8 cellular contexts compared by ENCODE assay signal in genomic region chr17:40552806-40553693, GRCh38. TPM values are rescaled to one million over a fixed set of nuclear protein-coding genes. Genes with fewer than 3 reads are reported as not detected.
DNase-seq lines count a peak whose midpoint lies in the region; ATAC-seq, FAIRE-seq and TF ChIP-seq lines count a peak whose summit lies in the region.

No MANE protein-coding gene starts in this region.

- TF ChIP-seq CTCF in RWPE2 (IDR thresholded peaks at IDR 0.05; ENCODE audit: poor library complexity, severe bottlenecking) (no peak), ovary (IDR thresholded peaks at IDR 0.05) (no peak)

- H3K4me2 ChIP-seq in BLaER1 treated with 17β-estradiol and CSF1 and Interleukin-3, amounts not matched to agents 10 nM and 100 nM, result peak overlapping the region; percentile 89 to 99 (median 95)

- no peak for FAIRE-seq in H54 (lab: Jason Lieb, UNC)

- no peak for TF ChIP-seq EP300 in ovary (IDR thresholded peaks at IDR 0.05)

- H3K4me1 ChIP-seq in BLaER1 treated with 17β-estradiol and CSF1 and Interleukin-3, amounts not matched to agents 10 nM and 100 nM, result peaks cover 98 to 100% (median 100%) of the 10 kb centered on the region in 10 experiments
- peaks cover 20% of the 10 kb centered on the region for H3K4me1 ChIP-seq in RWPE2 (ENCODE audit: insufficient read depth, poor library complexity, severe bottlenecking)
- H3K4me1 ChIP-seq in duodenal mucosa (ENCODE audit: control insufficient read depth in 1 of 2, insufficient read depth in 2 of 2, low read length in 2 of 2), result peaks cover 37 to 47% of the 10 kb centered on the region in 2 donors
- peaks cover 62% of the 10 kb centered on the region for H3K4me1 ChIP-seq in ovary (ENCODE audit: insufficient read depth)

- WGBS in ovary, 3 donors, result 71 to 76% (median 72%) methylated on average over 12 of the region's 12 CpGs

- no peaks in the 10 kb centered on the region for H3K36me3 ChIP-seq in BLaER1 treated with 17β-estradiol and CSF1 and Interleukin-3, amounts not matched to agents 10 nM and 100 nM
- H3K36me3 ChIP-seq in RWPE2 (ENCODE audit: low read depth) (no peaks in the 10 kb centered on the region), duodenal mucosa (ENCODE audit: control insufficient read depth in 1 of 2, insufficient read depth in 2 of 2, low read length in 2 of 2) (no peaks in the 10 kb centered on the region), ovary (no peaks in the 10 kb centered on the region)

- TF ChIP-seq POLR2A in ovary (IDR thresholded peaks at IDR 0.05), result no peak
- TF ChIP-seq POLR2A in H54 (IDR thresholded peaks at IDR 0.05; ENCODE audit: low read depth, low read length), result no peak

- H4K20me1 ChIP-seq in BLaER1 treated with 17β-estradiol and CSF1 and Interleukin-3, amounts not matched to agents 10 nM and 100 nM, result no peaks in the 10 kb centered on the region

- peak overlapping the region; percentile 77 to 99 (median 95); a peak in 20 of 22 replicates for H3K27ac ChIP-seq in BLaER1 treated with 17β-estradiol and CSF1 and Interleukin-3, amounts not matched to agents 10 nM and 100 nM
- no peak overlapping the region for H3K27ac ChIP-seq in RWPE2 (ENCODE audit: poor library complexity, severe bottlenecking)
- peak overlapping the region; percentile 74 for H3K27ac ChIP-seq in duodenal mucosa (ENCODE audit: low read depth, low read length)
- H3K27ac ChIP-seq in ovary, result peak overlapping the region; percentile 82 to 86

- intact Hi-C loops in ovary (cut with DNase I), result loop anchor here in 2 of 4 donors (2.0 to 10.0 kb wide), 4 partner anchors 14 to 248 kb away; partner anchors contain the start of genes IGFBP4 (in 1 of the 2) and RARA (in 1 of the 2)

- peak overlapping the region in 4 of 10 experiments; percentile 27 to 55 (median 39); a peak in 4 of 20 replicates for H3K4me3 ChIP-seq in BLaER1 treated with 17β-estradiol and CSF1 and Interleukin-3, amounts not matched to agents 10 nM and 100 nM
- H3K4me3 ChIP-seq in RWPE2 (ENCODE audit: severe bottlenecking) (no peak overlapping the region), duodenal mucosa (ENCODE audit: low read depth in 1 of 2, low read length in 2 of 2) (peak overlapping the region in 1 of 2 donors; percentile 34), ovary (no peak overlapping the region)

- peak overlapping the region; percentile 75 to 92 (median 84); a peak in 21 of 22 replicates for H3K9ac ChIP-seq in BLaER1 treated with 17β-estradiol and CSF1 and Interleukin-3, amounts not matched to agents 10 nM and 100 nM
- H3K9ac ChIP-seq in duodenal mucosa (ENCODE audit: low read depth in 1 of 2, low read length in 2 of 2), result no peak overlapping the region

- DNase-seq in RWPE2 (ENCODE audit: low spot score), result peak; percentile 14
- peak in 2 of 5 donors; percentile 30 to 51 for DNase-seq in ovary
- DNase-seq in H54 (ENCODE audit: insufficient read length, low spot score), result no peak
- DNase-seq in GF-D8 (lab: John Stamatoyannopoulos, UW), result no peak
- no peak for DNase-seq in epidermal melanocyte (ENCODE audit: insufficient read length, low spot score)
- no peak for DNase-seq in hippocampal formation (lab: John Stamatoyannopoulos, UW)

- no peaks in the 10 kb centered on the region for H3K27me3 ChIP-seq in BLaER1 treated with 17β-estradiol and CSF1 and Interleukin-3, amounts not matched to agents 10 nM and 100 nM
- H3K27me3 ChIP-seq in RWPE2 (ENCODE audit: insufficient read depth, poor library complexity, severe bottlenecking) (no peaks in the 10 kb centered on the region), duodenal mucosa (ENCODE audit: control insufficient read depth in 1 of 2, insufficient read depth in 2 of 2, low read length in 2 of 2) (peaks cover 0 to 3% of the 10 kb centered on the region in 2 donors), ovary (no peaks in the 10 kb centered on the region)

- H3K9me3 ChIP-seq in BLaER1 treated with 17β-estradiol and CSF1 and Interleukin-3, amounts not matched to agents 10 nM and 100 nM (replicated peaks in 1 of 11), result no peaks in the 10 kb centered on the region
- H3K9me3 ChIP-seq in RWPE2 (ENCODE audit: severe bottlenecking) (no peaks in the 10 kb centered on the region), duodenal mucosa (ENCODE audit: control insufficient read depth in 1 of 2, low read length in 2 of 2) (no peaks in the 10 kb centered on the region), ovary (no peaks in the 10 kb centered on the region)

- ATAC-seq in RWPE2 (ENCODE audit: low read depth), result no peak

RNA-seq across cellular contexts. Expression of gene CCR7, which starts 12.2 kb away (rescaled TPM):
- 1 to 10 TPM in 2 of 7 donors, under 1 TPM in 3, not detected in 2; 0.23 to 2.5 (median 0.37) TPM for total RNA-seq in ovary
- under 1 TPM; 0.18 to 0.60 TPM for polyA plus RNA-seq in ovary

RNA-seq across cellular contexts. Expression of gene TNS4, which starts 51.6 kb away (rescaled TPM):
- total RNA-seq in ovary, result 1 to 10 TPM in 1 of 7 donors, under 1 TPM in 2, not detected in 4; 0.13 to 6.2 (median 0.95) TPM
- under 1 TPM in 1 of 2 donors, not detected in 1; 0.13 TPM for polyA plus RNA-seq in ovary

Comparison
In these comparisons a context has a peak if more than half of its experiments do, and no peak if none do; other contexts are left out.
1. H3K9ac ChIP-seq: peak in BLaER1 treated with 17β-estradiol and CSF1 and Interleukin-3, amounts not matched to agents 10 nM and 100 nM (11 of 11); none in duodenal mucosa (0 of 2).